Comparison of ENCODE assay signal across 9 cellular contexts in the genomic region with DNA sequence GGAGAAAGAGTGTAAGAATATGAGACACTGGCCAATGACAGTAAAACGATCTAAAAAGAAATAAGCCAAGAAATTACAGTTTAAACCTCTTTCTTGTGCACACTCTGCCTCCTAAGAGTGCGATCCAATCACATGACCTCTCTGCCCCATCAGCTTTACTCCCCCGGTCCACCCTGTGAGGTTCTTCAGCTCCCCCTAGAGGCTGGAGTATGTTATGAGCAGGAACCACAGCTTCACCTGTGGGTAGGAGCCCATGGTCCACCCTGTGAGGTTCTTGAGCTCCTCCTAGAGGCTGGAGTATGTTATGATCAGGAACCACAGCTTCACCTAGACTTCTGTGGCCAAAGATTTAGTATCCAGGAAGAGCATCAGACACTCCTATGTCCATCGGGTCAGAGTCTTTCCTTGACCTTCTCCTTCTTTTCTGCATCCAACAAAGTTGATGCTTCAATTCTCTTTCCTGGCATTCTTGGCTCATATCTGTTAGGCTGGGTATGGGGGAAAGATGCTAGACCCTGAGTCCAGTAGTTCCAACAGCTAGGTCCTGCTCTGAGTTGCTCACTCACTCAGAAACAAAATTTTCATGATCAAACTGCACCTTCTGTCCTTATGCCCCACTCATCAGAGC.
DNase-seq lines count a peak whose midpoint lies in the region; ATAC-seq, FAIRE-seq and TF ChIP-seq lines count a peak whose summit lies in the region.
"Had no signal": no experiment of that assay in that cellular context is flagged by ENCODE, and none has a peak within 500 bp of the region (broad histone marks: within the 10 kb centered on the region; RNA-seq: fewer than 3 reads in every experiment).

No MANE protein-coding gene starts in this region.

- no peak overlapping the region for H3K4me2 ChIP-seq in HepG2 (ENCODE audit: low read depth, low read length)

- H3K27ac Mint-ChIP-seq in stimulated activated naive B cell treated with anti-CD40 and anti-IgM and Interleukin-4, amounts not matched to agents 10 μg/mL and 1 μg/mL and 100 μg/mL, for 72 hours: no peak overlapping the region
- H3K27ac Mint-ChIP-seq: IgD-negative memory B cell had no signal

- H2AFZ ChIP-seq in HepG2 (ENCODE audit: low read length): no peak overlapping the region

- TF ChIP-seq EP300 in HepG2 (IDR thresholded peaks at IDR 0.05; ENCODE audit: low read depth in 2 of 2, low read length in 2 of 2) (no peak), HepG2 (CRISPR knock-in tag; IDR thresholded peaks at IDR 0.05; ENCODE audit: borderline replicate concordance) (no peak)

- POLR2A ChIA-PET in HepG2 (lab: Yijun Ruan, JAX): interaction anchor here (1.1 kb wide), 1 partner anchor 215 kb away, joined by 3 read pairs; no protein-coding TSS in a partner anchor

- H3K27me3 ChIP-seq in SJCRH30: peaks cover 4% of the 10 kb centered on the region; the same call in 1 of the 2 replicates
- H3K27me3 ChIP-seq in HepG2 (ENCODE audit: control insufficient read depth in 1 of 2, insufficient read depth in 2 of 2, low read length in 2 of 2): no peaks in the 10 kb centered on the region; a peak in 1 of 5 replicates

- H3K36me3 ChIP-seq in SJCRH30 (no peaks in the 10 kb centered on the region), HepG2 (replicated peaks in 1 of 2; ENCODE audit: control insufficient read depth in 1 of 2, insufficient read depth in 2 of 2, low read length in 2 of 2) (no peaks in the 10 kb centered on the region)

- CTCF ChIA-PET in HepG2 (lab: Yijun Ruan, JAX; ENCODE audit: low intra/inter-chr PET ratio, low total read pairs): interaction anchor here (1.2 to 3.3 kb wide), 4 partner anchors 145 to 256 kb away, joined by 3 to 62 read pairs (median 8); a partner anchor contains a TSS

- H4K20me1 ChIP-seq in HepG2 (ENCODE audit: insufficient read depth, low read length): no peaks in the 10 kb centered on the region

- ATAC-seq in GM18508 (IDR thresholded peaks at IDR 0.05; ENCODE audit: insufficient read depth, unreplicated experiment) (peak; percentile 77), HG02852 (IDR thresholded peaks at IDR 0.05; ENCODE audit: unreplicated experiment) (peak; percentile 97), HepG2 (peak; percentile 97)
- ATAC-seq in stimulated activated naive B cell treated with anti-CD40 and anti-IgM and Interleukin-4, amounts not matched to agents 10 μg/mL and 1 μg/mL and 100 μg/mL, for 72 hours (replicated peaks): peak; percentile 92 to 98

- H3K36me3 Mint-ChIP-seq in stimulated activated naive B cell treated with anti-CD40 and anti-IgM and Interleukin-4, amounts not matched to agents 10 μg/mL and 1 μg/mL and 100 μg/mL, for 72 hours: no peaks in the 10 kb centered on the region

- peaks cover 26 to 32% of the 10 kb centered on the region in 2 donors for H3K27me3 Mint-ChIP-seq in stimulated activated naive B cell treated with anti-CD40 and anti-IgM and Interleukin-4, amounts not matched to agents 10 μg/mL and 1 μg/mL and 100 μg/mL, for 72 hours

- 9% methylated on average over 4 of the region's 4 CpGs for WGBS in HepG2 (ENCODE audit: low lambda C conversion rate)

- no peaks in the 10 kb centered on the region for H3K4me1 Mint-ChIP-seq in stimulated activated naive B cell treated with anti-CD40 and anti-IgM and Interleukin-4, amounts not matched to agents 10 μg/mL and 1 μg/mL and 100 μg/mL, for 72 hours
- H3K4me1 Mint-ChIP-seq: IgD-negative memory B cell had no signal

- in situ Hi-C loops in HepG2 (cut with HindIII; ENCODE audit: extremely low pct_ligation_motif_present, low pct_unique_long_range_greater_than_20kb): loop anchor here (5.0 kb wide), 1 partner anchor 214 kb away; no protein-coding TSS in a partner anchor

- TF ChIP-seq POLR2A in HepG2 (IDR thresholded peaks at IDR 0.05; ENCODE audit: insufficient read depth in 1 of 2, low read depth in 2 of 2, low read length in 2 of 2): no peak

- TF ChIP-seq CTCF in cardiac fibroblast (IDR thresholded peaks at IDR 0.05; ENCODE audit: low read depth, low read length) (peak; percentile 97), HepG2 (CRISPR knock-in tag; IDR thresholded peaks at IDR 0.05) (peak; percentile 96)

- peak overlapping the region; percentile 3; the same call in 1 of the 2 replicates for H3K4me3 ChIP-seq in SJCRH30
- no peak overlapping the region for H3K4me3 ChIP-seq in cardiac fibroblast (replicated peaks in 1 of 2; ENCODE audit: low read depth in 2 of 2, low read length in 2 of 2)
- no peak overlapping the region for H3K4me3 ChIP-seq in HepG2 (replicated peaks in 1 of 3; ENCODE audit: insufficient read depth in 1 of 3, low read depth in 2 of 3, low read length in 3 of 3)

- BruUV-seq in HepG2 (replicated peaks; lab: Mats Ljungman, UMichigan): no TSS peak

- H3K27ac ChIP-seq in SJCRH30 (no peak overlapping the region), HepG2 (ENCODE audit: extremely low read length, insufficient read depth, low read length) (no peak overlapping the region)

- FAIRE-seq in HepG2 (lab: Jason Lieb, UNC): peak; percentile 99

- intact Hi-C loops in HepG2 (cut with micrococcal nuclease; ENCODE audit: unreplicated experiment): loop anchor here (1.0 kb wide), 1 partner anchor 215 kb away; no protein-coding TSS in a partner anchor

- H3K79me2 ChIP-seq in HepG2 (ENCODE audit: insufficient read depth, low read length): no peaks in the 10 kb centered on the region

- no peak overlapping the region for H3K4me3 Mint-ChIP-seq in stimulated activated naive B cell treated with anti-CD40 and anti-IgM and Interleukin-4, amounts not matched to agents 10 μg/mL and 1 μg/mL and 100 μg/mL, for 72 hours
- H3K4me3 Mint-ChIP-seq: IgD-negative memory B cell had no signal

- TF ChIP-seq RAD21 in HepG2 (CRISPR knock-in tag; IDR thresholded peaks at IDR 0.05): peak; percentile 84

- H3K9me3 Mint-ChIP-seq in stimulated activated naive B cell treated with anti-CD40 and anti-IgM and Interleukin-4, amounts not matched to agents 10 μg/mL and 1 μg/mL and 100 μg/mL, for 72 hours: peaks cover 0 to 5% of the 10 kb centered on the region in 2 donors
- H3K9me3 Mint-ChIP-seq: IgD-negative memory B cell had no signal

- H3K4me1 ChIP-seq in SJCRH30 (no peaks in the 10 kb centered on the region), HepG2 (ENCODE audit: insufficient read depth, low read length) (no peaks in the 10 kb centered on the region)

- no peak overlapping the region for H3K9ac ChIP-seq in HepG2 (ENCODE audit: insufficient read depth, low read depth, low read length)

- H3K9me3 ChIP-seq in SJCRH30 (replicated peaks) (no peaks in the 10 kb centered on the region), HepG2 (ENCODE audit: low read length) (no peaks in the 10 kb centered on the region)

- DNase-seq in AG20443 (ENCODE audit: low spot score) (peak; percentile 90), NCI-H1105 (lab: John Stamatoyannopoulos, UW) (peak; percentile 64), SJCRH30 (peak; percentile 80 to 97), cardiac fibroblast (ENCODE audit: low read depth in 2 of 2) (peak; percentile 75 to 87), HepG2 (ENCODE audit: low spot score) (peak; percentile 94)
- DNase-seq in stimulated activated naive B cell treated with anti-CD40 and anti-IgM and Interleukin-4, amounts not matched to agents 10 μg/mL and 1 μg/mL and 100 μg/mL, for 72 hours: peak; percentile 44

TF ChIP-seq in HepG2, 621 proteins besides CTCF, POLR2A, EP300 and RAD21 (continues in another document):
- TF ChIP-seq ZZZ3 (CRISPR knock-in tag; IDR thresholded peaks at IDR 0.05; ENCODE audit: borderline replicate concordance): no peak
- TF ChIP-seq, protein P1, sequence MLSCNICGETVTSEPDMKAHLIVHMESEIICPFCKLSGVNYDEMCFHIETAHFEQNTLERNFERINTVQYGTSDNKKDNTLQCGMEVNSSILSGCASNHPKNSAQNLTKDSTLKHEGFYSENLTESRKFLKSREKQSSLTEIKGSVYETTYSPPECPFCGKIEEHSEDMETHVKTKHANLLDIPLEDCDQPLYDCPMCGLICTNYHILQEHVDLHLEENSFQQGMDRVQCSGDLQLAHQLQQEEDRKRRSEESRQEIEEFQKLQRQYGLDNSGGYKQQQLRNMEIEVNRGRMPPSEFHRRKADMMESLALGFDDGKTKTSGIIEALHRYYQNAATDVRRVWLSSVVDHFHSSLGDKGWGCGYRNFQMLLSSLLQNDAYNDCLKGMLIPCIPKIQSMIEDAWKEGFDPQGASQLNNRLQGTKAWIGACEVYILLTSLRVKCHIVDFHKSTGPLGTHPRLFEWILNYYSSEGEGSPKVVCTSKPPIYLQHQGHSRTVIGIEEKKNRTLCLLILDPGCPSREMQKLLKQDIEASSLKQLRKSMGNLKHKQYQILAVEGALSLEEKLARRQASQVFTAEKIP (CRISPR knock-in tag; IDR thresholded peaks at IDR 0.05; ENCODE audit: borderline replicate concordance): no peak
- TF ChIP-seq MEIS2 (CRISPR knock-in tag; IDR thresholded peaks at IDR 0.05): no peak
- TF ChIP-seq, protein P2, sequence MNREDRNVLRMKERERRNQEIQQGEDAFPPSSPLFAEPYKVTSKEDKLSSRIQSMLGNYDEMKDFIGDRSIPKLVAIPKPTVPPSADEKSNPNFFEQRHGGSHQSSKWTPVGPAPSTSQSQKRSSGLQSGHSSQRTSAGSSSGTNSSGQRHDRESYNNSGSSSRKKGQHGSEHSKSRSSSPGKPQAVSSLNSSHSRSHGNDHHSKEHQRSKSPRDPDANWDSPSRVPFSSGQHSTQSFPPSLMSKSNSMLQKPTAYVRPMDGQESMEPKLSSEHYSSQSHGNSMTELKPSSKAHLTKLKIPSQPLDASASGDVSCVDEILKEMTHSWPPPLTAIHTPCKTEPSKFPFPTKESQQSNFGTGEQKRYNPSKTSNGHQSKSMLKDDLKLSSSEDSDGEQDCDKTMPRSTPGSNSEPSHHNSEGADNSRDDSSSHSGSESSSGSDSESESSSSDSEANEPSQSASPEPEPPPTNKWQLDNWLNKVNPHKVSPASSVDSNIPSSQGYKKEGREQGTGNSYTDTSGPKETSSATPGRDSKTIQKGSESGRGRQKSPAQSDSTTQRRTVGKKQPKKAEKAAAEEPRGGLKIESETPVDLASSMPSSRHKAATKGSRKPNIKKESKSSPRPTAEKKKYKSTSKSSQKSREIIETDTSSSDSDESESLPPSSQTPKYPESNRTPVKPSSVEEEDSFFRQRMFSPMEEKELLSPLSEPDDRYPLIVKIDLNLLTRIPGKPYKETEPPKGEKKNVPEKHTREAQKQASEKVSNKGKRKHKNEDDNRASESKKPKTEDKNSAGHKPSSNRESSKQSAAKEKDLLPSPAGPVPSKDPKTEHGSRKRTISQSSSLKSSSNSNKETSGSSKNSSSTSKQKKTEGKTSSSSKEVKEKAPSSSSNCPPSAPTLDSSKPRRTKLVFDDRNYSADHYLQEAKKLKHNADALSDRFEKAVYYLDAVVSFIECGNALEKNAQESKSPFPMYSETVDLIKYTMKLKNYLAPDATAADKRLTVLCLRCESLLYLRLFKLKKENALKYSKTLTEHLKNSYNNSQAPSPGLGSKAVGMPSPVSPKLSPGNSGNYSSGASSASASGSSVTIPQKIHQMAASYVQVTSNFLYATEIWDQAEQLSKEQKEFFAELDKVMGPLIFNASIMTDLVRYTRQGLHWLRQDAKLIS (CRISPR knock-in tag; IDR thresholded peaks at IDR 0.05): no peak
- peak; percentile 89 for TF ChIP-seq SMC3 (IDR thresholded peaks at IDR 0.05; ENCODE audit: low read length)
- TF ChIP-seq MIER2 (CRISPR knock-in tag; IDR thresholded peaks at IDR 0.05): peak; percentile 74; the same call in 1 of the 2 replicates
- 0 out of 4 replicates have a peak, but pooled peaks of 1 of the 2 experiments have one; percentile 14 for TF ChIP-seq NR2F1 (CRISPR knock-in tag; IDR thresholded peaks at IDR 0.05)

Comparison
In these comparisons a context has a peak if more than half of its experiments do, and no peak if none do; other contexts are left out.
1. DNase-seq: peak in every context shown above with its lines; median percentile 94 in HepG2; 90 in AG20443; 88 in SJCRH30; 81 in cardiac fibroblast; 64 in NCI-H1105; 44 in stimulated activated naive B cell treated with anti-CD40 and anti-IgM and Interleukin-4, amounts not matched to agents 10 μg/mL and 1 μg/mL and 100 μg/mL, for 72 hours.